Comparison of ENCODE assay signal across 1 cellular context in genomic region chr13:50078512-50079277, GRCh38.
TF ChIP-seq lines count a peak whose summit lies in the region.

No MANE protein-coding gene starts in this region.

TF ChIP-seq in GM23338, 12 proteins besides CTCF, POLR2A, EP300 and RAD21 (continued from another document):
- TF ChIP-seq REST (IDR thresholded peaks at IDR 0.05; ENCODE audit: unreplicated experiment) (no peak), STAT1 (IDR thresholded peaks at IDR 0.05; ENCODE audit: unreplicated experiment) (no peak), CREB1 (CRISPR knock-in tag; IDR thresholded peaks at IDR 0.05; ENCODE audit: low read depth) (no peak), POLR2AphosphoS5 (IDR thresholded peaks at IDR 0.05; ENCODE audit: low read depth) (no peak), NANOG (IDR thresholded peaks at IDR 0.05; ENCODE audit: borderline replicate concordance) (no peak), ZNF114 (CRISPR knock-in tag; IDR thresholded peaks at IDR 0.05) (no peak), ZNF331 (CRISPR knock-in tag; IDR thresholded peaks at IDR 0.05; ENCODE audit: low read depth) (no peak), EZH2phosphoT487 (IDR thresholded peaks at IDR 0.05; ENCODE audit: unreplicated experiment) (no peak), EZH2 (IDR thresholded peaks at IDR 0.05; ENCODE audit: low read depth, unreplicated experiment) (no peak), JUNB (IDR thresholded peaks at IDR 0.05; ENCODE audit: unreplicated experiment) (no peak), ETS1 (IDR thresholded peaks at IDR 0.05) (no peak)
